In the genomic region with DNA sequence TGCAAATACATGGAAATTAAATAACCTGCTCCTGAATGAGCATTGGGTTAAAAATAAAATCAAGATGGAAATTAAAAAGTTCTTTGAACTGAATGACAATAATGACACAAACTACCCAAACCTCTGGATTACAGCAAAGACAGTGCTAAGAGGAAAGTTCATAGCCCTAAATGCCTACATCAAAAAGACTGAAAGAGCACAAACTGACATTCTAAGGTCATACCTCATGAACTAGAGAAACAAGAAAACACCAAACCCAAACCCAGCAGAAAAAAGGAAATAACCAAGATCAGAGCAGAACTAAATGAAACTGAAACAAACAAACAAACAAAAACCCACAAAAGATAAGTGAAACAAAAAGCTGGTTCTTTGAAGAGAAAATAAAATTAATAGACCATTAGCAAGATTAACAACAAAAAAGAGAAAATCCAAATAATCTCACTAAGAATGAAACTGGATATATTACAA, we compare ENCODE assay signal across 7 cellular contexts.
DNase-seq lines count a peak whose midpoint lies in the region; ATAC-seq lines count a peak whose summit lies in the region.
"Not testable (repeated sequence)": the region's sequence is repeated elsewhere in the genome, so short reads cannot be mapped to it uniquely, and the experiment has no call there.

No MANE protein-coding gene starts in this region.

- H3K4me3 Mint-ChIP-seq in activated naive CD4-positive, alpha-beta T cell treated with anti-CD3 and anti-CD28 coated beads, Interleukin-2, amount 10 ng/mL, durations not matched to agents 7 days and 5 days: not testable (repeated sequence)

- ATAC-seq in GM18858 (IDR thresholded peaks at IDR 0.05; ENCODE audit: unreplicated experiment): peak; percentile 89
- peak; percentile 76 for ATAC-seq in GM19397 (IDR thresholded peaks at IDR 0.05; ENCODE audit: unreplicated experiment)
- ATAC-seq in GM21529 (IDR thresholded peaks at IDR 0.05; ENCODE audit: unreplicated experiment): peak; percentile 85
- ATAC-seq in HG02885 (IDR thresholded peaks at IDR 0.05; ENCODE audit: poor library complexity, unreplicated experiment): peak; percentile 81
- peak; percentile 70 for ATAC-seq in HG03175 (IDR thresholded peaks at IDR 0.05; ENCODE audit: unreplicated experiment)
- ATAC-seq in HG03575 (IDR thresholded peaks at IDR 0.05; ENCODE audit: extremely low read depth, insufficient number of reproducible peaks, low FRiP score, unreplicated experiment): peak; percentile 54

- CTCF ChIA-PET in activated naive CD4-positive, alpha-beta T cell treated with anti-CD3 and anti-CD28 coated beads, Interleukin-2, amount 10 ng/mL, durations not matched to agents 7 days and 5 days (lab: Charles Lee): not testable (repeated sequence)

- H3K27me3 Mint-ChIP-seq in activated naive CD4-positive, alpha-beta T cell treated with anti-CD3 and anti-CD28 coated beads, Interleukin-2, amount 10 ng/mL, durations not matched to agents 7 days and 5 days: peaks cover 15% of the 10 kb centered on the region

- peak overlapping the region; percentile 28 for H3K27ac Mint-ChIP-seq in activated naive CD4-positive, alpha-beta T cell treated with anti-CD3 and anti-CD28 coated beads, Interleukin-2, amount 10 ng/mL, durations not matched to agents 7 days and 5 days

- H3K9me3 Mint-ChIP-seq in activated naive CD4-positive, alpha-beta T cell treated with anti-CD3 and anti-CD28 coated beads, Interleukin-2, amount 10 ng/mL, durations not matched to agents 7 days and 5 days: not testable (repeated sequence)

- H3K4me1 Mint-ChIP-seq in activated naive CD4-positive, alpha-beta T cell treated with anti-CD3 and anti-CD28 coated beads, Interleukin-2, amount 10 ng/mL, durations not matched to agents 7 days and 5 days: peaks cover 19% of the 10 kb centered on the region

- DNase-seq in activated naive CD4-positive, alpha-beta T cell treated with anti-CD3 and anti-CD28 coated beads, Interleukin-2, amount 10 ng/mL, durations not matched to agents 7 days and 5 days: not testable (repeated sequence)

- not testable (repeated sequence) for H3K36me3 Mint-ChIP-seq in activated naive CD4-positive, alpha-beta T cell treated with anti-CD3 and anti-CD28 coated beads, Interleukin-2, amount 10 ng/mL, durations not matched to agents 7 days and 5 days
